ENCODE assay signal across 8 cellular contexts in the genomic region with DNA sequence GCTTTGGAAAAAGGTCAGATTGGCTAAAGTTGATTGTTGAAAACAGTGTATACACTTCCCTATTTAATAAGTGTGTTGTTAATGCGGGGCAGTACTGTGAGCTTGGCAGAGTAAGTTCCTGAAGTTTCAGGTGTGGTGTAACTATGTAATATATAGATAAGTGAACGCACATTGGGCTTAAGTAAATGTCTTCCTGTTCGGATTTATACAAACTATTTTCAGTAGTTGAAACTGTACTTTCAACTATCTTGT. TPM values are rescaled to one million over a fixed set of nuclear protein-coding genes. Genes with fewer than 3 reads are reported as not detected.
A peak's percentile ranks its signal among the peaks of the same experiment; 100 is the strongest.
DNase-seq lines count a peak whose midpoint lies in the region; ATAC-seq and TF ChIP-seq lines count a peak whose summit lies in the region.

No MANE protein-coding gene starts in this region.

- CTCF ChIA-PET in AG04450 (lab: Charles Lee), result interaction anchor here (0.8 to 1.5 kb wide), 3 partner anchors 15 to 439 kb away, joined by 3 read pairs; no protein-coding TSS in a partner anchor

- in situ Hi-C loops in G401 (cut with HindIII; ENCODE audit: low sequenced_read_pairs), result no loop called here

- peaks cover 0 to 4% (median 0%) of the 10 kb centered on the region in 7 donors for H3K9me3 Mint-ChIP-seq in naive B cell

- H3K9me3 ChIP-seq in AG04450 (ENCODE audit: control insufficient read depth, insufficient read depth, low read length), result no peaks in the 10 kb centered on the region

- POLR2A ChIA-PET in AG04450 (lab: Yijun Ruan, JAX), result interaction anchor here (0.5 to 2.8 kb wide), 3 partner anchors 123 to 439 kb away, joined by 3 to 8 read pairs (median 7); a partner anchor contains a TSS

- DNase-seq in AG04450 (ENCODE audit: low read depth, low spot score) (no peak), choroid plexus epithelial cell (ENCODE audit: low read depth) (no peak), naive B cell (no peak), Ammon's horn (ENCODE audit: low spot score) (no peak), G401 (ENCODE audit: low spot score) (no peak), NCI-H2196 treated with DMSO at 0.1 percent for 48 hours (lab: John Stamatoyannopoulos, UW; ENCODE audit: unreplicated experiment) (no peak), NCI-H1694 (lab: John Stamatoyannopoulos, UW) (no peak)
- no peak for DNase-seq in Jurkat, Clone E6-1 (ENCODE audit: low read depth, low spot score)

- no peaks in the 10 kb centered on the region for H3K27me3 Mint-ChIP-seq in naive B cell

- no peak overlapping the region for H3K27ac ChIP-seq in AG04450 (ENCODE audit: low read depth, low read length)

- H3K27me3 ChIP-seq in AG04450 (ENCODE audit: control insufficient read depth, insufficient read depth, low read length), result no peaks in the 10 kb centered on the region

- peak overlapping the region; percentile 81 to 99 (median 96) for H3K27ac Mint-ChIP-seq in naive B cell

- peaks cover 48 to 69% (median 66%) of the 10 kb centered on the region in 3 donors for H3K4me1 Mint-ChIP-seq in naive B cell

- peak overlapping the region; percentile 84 to 99 (median 96) for H3K4me3 Mint-ChIP-seq in naive B cell

- H3K36me3 Mint-ChIP-seq in naive B cell, result peaks cover 16 to 25% of the 10 kb centered on the region in 2 donors

- TF ChIP-seq CTCF in AG04450 (IDR thresholded peaks at IDR 0.05; ENCODE audit: low read depth, low read length) (no peak), choroid plexus epithelial cell (conservative IDR thresholded peaks at IDR 0.05; ENCODE audit: low read depth, low read length) (no peak)

- ATAC-seq in naive B cell (ENCODE audit: low read depth in 2 of 2), result peak; percentile 4 to 6

- peak overlapping the region; percentile 85 for H3K4me3 ChIP-seq in AG04450 (ENCODE audit: low read depth, low read length)
- peak overlapping the region; percentile 97 for H3K4me3 ChIP-seq in Jurkat, Clone E6-1 (ENCODE audit: low read length)
- peak overlapping the region; percentile 87 for H3K4me3 ChIP-seq in choroid plexus epithelial cell (ENCODE audit: low read depth, low read length)

RNA-seq across cellular contexts. Expression of a gene that starts 0.9 kb away (rescaled TPM):
- polyA plus RNA-seq in AG04450 (2011; rRNA removed) (2.4 and 2.8 TPM in 2 replicates), naive B cell (ENCODE audit: low read depth in 6 of 6) (1 to 10 TPM in 5 of 6 donors, under 1 TPM in 1; 0.05 to 6.7 (median 2.5) TPM)
- 13.7 and 15.4 TPM in 2 replicates for polyA minus RNA-seq in AG04450 (2011; rRNA and poly(A)+ RNA removed)
- 3.5 TPM for polyA plus RNA-seq in Jurkat, Clone E6-1 (2012; ENCODE audit: insufficient read depth, insufficient read length)
- total RNA-seq in G401 (2014; rRNA removed; shearing (Covaris generic)), result 2.3 and 5.2 TPM in 2 replicates

RNA-seq across cellular contexts. Expression of a gene that starts 1.2 kb away (rescaled TPM):
- polyA plus RNA-seq in AG04450 (2011; rRNA removed) (976 and 1,191 TPM in 2 replicates), naive B cell (ENCODE audit: low read depth in 6 of 6) (100 to 1,000 TPM; 277 to 369 (median 323) TPM)
- 328 and 397 TPM in 2 replicates for polyA minus RNA-seq in AG04450 (2011; rRNA and poly(A)+ RNA removed)
- 506 TPM for polyA plus RNA-seq in Jurkat, Clone E6-1 (2012; ENCODE audit: insufficient read depth, insufficient read length)
- 490 and 492 TPM in 2 replicates for total RNA-seq in G401 (2014; rRNA removed; shearing (Covaris generic))

RNA-seq across cellular contexts. Expression of a gene that starts 44.4 kb away (rescaled TPM):
- polyA plus RNA-seq in AG04450 (2011; rRNA removed) (5.8 and 8.7 TPM in 2 replicates), naive B cell (ENCODE audit: low read depth in 6 of 6) (1 to 10 TPM; 4.5 to 9.4 (median 7.4) TPM)
- 4.0 and 9.5 TPM in 2 replicates for polyA minus RNA-seq in AG04450 (2011; rRNA and poly(A)+ RNA removed)
- 17.3 TPM for polyA plus RNA-seq in Jurkat, Clone E6-1 (2012; ENCODE audit: insufficient read depth, insufficient read length)
- 19.0 and 32.2 TPM in 2 replicates for total RNA-seq in G401 (2014; rRNA removed; shearing (Covaris generic))

RNA-seq across cellular contexts. Expression of a gene that starts 44.6 kb away (rescaled TPM):
- 20.2 and 25.1 TPM in 2 replicates for polyA plus RNA-seq in AG04450 (2011; rRNA removed)
- polyA minus RNA-seq in AG04450 (2011; rRNA and poly(A)+ RNA removed), result 17.7 and 19.5 TPM in 2 replicates
- polyA plus RNA-seq in Jurkat, Clone E6-1 (2012; ENCODE audit: insufficient read depth, insufficient read length), result 25.5 TPM
- 10 to 100 TPM in 2 of 6 donors, 1 to 10 TPM in 4; 5.8 to 13.8 (median 8.5) TPM for polyA plus RNA-seq in naive B cell (ENCODE audit: low read depth in 6 of 6)
- 36.5 and 40.1 TPM in 2 replicates for total RNA-seq in G401 (2014; rRNA removed; shearing (Covaris generic))

RNA-seq across cellular contexts. Expression of a gene that starts 48.1 kb away (rescaled TPM):
- polyA plus RNA-seq in AG04450 (2011; rRNA removed) (0.09 and 0.16 TPM in 2 replicates), naive B cell (ENCODE audit: low read depth in 6 of 6) (under 1 TPM in 1 of 6 donors, not detected in 5; 0.29 TPM)
- polyA minus RNA-seq in AG04450 (2011; rRNA and poly(A)+ RNA removed), result not detected in 2 replicates
- polyA plus RNA-seq in Jurkat, Clone E6-1 (2012; ENCODE audit: insufficient read depth, insufficient read length), result not detected
- total RNA-seq in G401 (2014; rRNA removed; shearing (Covaris generic)), result not detected in 2 replicates
